In the genomic region with DNA sequence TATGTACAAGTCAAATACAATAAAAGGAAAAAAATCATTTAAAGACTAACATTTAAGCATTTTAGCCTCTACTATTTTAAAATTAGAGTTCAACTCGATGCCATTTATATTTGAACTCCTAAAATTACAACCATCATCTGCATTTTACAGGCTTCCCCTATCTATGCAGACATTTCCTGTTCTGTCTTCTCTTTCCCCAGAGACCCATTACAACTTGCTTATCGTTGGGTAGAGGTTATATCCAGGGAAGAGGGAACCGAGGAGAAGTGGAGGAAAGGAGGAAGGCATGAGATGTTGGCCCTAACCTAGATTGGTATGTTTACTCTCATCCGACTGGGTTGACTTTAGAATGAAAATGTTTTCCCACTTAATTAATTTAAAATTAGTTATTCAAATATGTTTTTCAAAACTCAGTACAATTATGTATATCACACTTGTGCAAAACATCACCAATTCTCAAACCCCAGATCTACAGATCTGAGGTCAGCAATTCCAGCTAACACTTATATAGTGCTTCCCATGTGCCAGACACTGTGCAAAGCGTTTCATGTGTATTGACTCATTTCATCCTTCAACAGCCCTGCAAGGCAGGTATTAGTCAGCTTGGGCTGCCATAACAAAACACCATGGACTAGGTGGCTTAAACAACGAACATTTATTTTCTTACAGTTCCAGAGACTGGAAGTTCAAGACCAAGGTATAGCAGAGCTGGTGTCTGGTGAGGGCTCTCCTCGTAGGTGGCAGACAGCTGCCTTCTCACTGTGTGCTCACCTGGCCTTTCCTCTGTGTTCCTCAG, we compare ENCODE assay signal across 14 cellular contexts. TPM values are rescaled to one million over a fixed set of nuclear protein-coding genes. Genes with fewer than 3 reads are reported as not detected.
DNase-seq lines count a peak whose midpoint lies in the region; ATAC-seq lines count a peak whose summit lies in the region.
"Had no signal": no experiment of that assay in that cellular context is flagged by ENCODE, and none has a peak within 500 bp of the region (broad histone marks: within the 10 kb centered on the region; RNA-seq: fewer than 3 reads in every experiment).

No MANE protein-coding gene starts in this region.

- peak; percentile 25 for ATAC-seq in HG03342 (IDR thresholded peaks at IDR 0.05; ENCODE audit: unreplicated experiment)
- peak; percentile 94 for ATAC-seq in activated T-helper 17 cell treated with anti-CD3 and anti-CD28 coated beads, Interleukin-2, amount 50 U/mL, for 72 hours (replicated peaks)
- ATAC-seq: left colon had no signal

- no peak overlapping the region for H3K27ac ChIP-seq in substantia nigra (ENCODE audit: low read depth, low read length, poor library complexity, severe bottlenecking)
- H3K27ac ChIP-seq: skin epidermis had no signal

- H3K4me3 Mint-ChIP-seq in activated T-cell treated with anti-CD3 and anti-CD28 coated beads, Interleukin-2, amount 50 U/mL, for 24 hours, result peak overlapping the region; percentile 57
- H3K4me3 Mint-ChIP-seq in activated T-helper 17 cell treated with anti-CD3 and anti-CD28 coated beads, Interleukin-2, amount 50 U/mL, for 72 hours, result peak overlapping the region; percentile 90
- H3K4me3 Mint-ChIP-seq: T-helper 17 cell had no signal

- no peaks in the 10 kb centered on the region for H3K36me3 Mint-ChIP-seq in activated T-cell treated with anti-CD3 and anti-CD28 coated beads, Interleukin-2, amount 50 U/mL, for 24 hours (ENCODE audit: low read depth)
- no peaks in the 10 kb centered on the region for H3K36me3 Mint-ChIP-seq in activated T-helper 17 cell treated with anti-CD3 and anti-CD28 coated beads, Interleukin-2, amount 50 U/mL, for 72 hours (ENCODE audit: low read depth)

- no peaks in the 10 kb centered on the region for H3K27me3 Mint-ChIP-seq in activated T-cell treated with anti-CD3 and anti-CD28 coated beads, Interleukin-2, amount 50 U/mL, for 24 hours
- no peaks in the 10 kb centered on the region for H3K27me3 Mint-ChIP-seq in activated T-helper 17 cell treated with anti-CD3 and anti-CD28 coated beads, Interleukin-2, amount 50 U/mL, for 72 hours
- H3K27me3 Mint-ChIP-seq: T-helper 17 cell had no signal

- H3K4me1 Mint-ChIP-seq in activated T-cell treated with anti-CD3 and anti-CD28 coated beads, Interleukin-2, amount 50 U/mL, for 24 hours (ENCODE audit: low read depth), result peaks cover 59% of the 10 kb centered on the region
- H3K4me1 Mint-ChIP-seq in activated T-helper 17 cell treated with anti-CD3 and anti-CD28 coated beads, Interleukin-2, amount 50 U/mL, for 72 hours, result peaks cover 22% of the 10 kb centered on the region

- no peak for DNase-seq in activated T-cell treated with anti-CD3 and anti-CD28 coated beads, Interleukin-2, amount 50 U/mL, for 24 hours
- DNase-seq in activated T-cell treated with anti-CD3 and anti-CD28 coated beads for 4 hours (no peak), substantia nigra (lab: John Stamatoyannopoulos, UW) (no peak), NCI-H187 (lab: John Stamatoyannopoulos, UW) (no peak), dedifferentiated amniotic fluid mesenchymal stem cell (ENCODE audit: extremely low spot score) (no peak)
- peak; percentile 54 for DNase-seq in stimulated activated CD8-positive, alpha-beta memory T cell treated with anti-CD3 and anti-CD28 coated beads, Interleukin-4, amount 100 ng/mL, for 48 hours
- DNase-seq: DND-41, head of caudate nucleus, KG1, left colon, T-helper 17 cell had no signal

- peaks cover 6% of the 10 kb centered on the region for H3K9me3 Mint-ChIP-seq in activated T-cell treated with anti-CD3 and anti-CD28 coated beads, Interleukin-2, amount 50 U/mL, for 24 hours
- H3K9me3 Mint-ChIP-seq in activated T-helper 17 cell treated with anti-CD3 and anti-CD28 coated beads, Interleukin-2, amount 50 U/mL, for 72 hours, result peaks cover 4% of the 10 kb centered on the region

- H3K27ac Mint-ChIP-seq in activated T-cell treated with anti-CD3 and anti-CD28 coated beads, Interleukin-2, amount 50 U/mL, for 24 hours, result peak overlapping the region; percentile 96
- peak overlapping the region; percentile 100 for H3K27ac Mint-ChIP-seq in activated T-helper 17 cell treated with anti-CD3 and anti-CD28 coated beads, Interleukin-2, amount 50 U/mL, for 72 hours
- H3K27ac Mint-ChIP-seq: T-helper 17 cell had no signal

RNA-seq across cellular contexts. Expression of a gene that starts 27.3 kb away (rescaled TPM):
- 10 to 100 TPM; 25.3 to 27.4 TPM for total RNA-seq in activated T-helper 17 cell treated with anti-CD3 and anti-CD28 coated beads, Interleukin-2, amount 50 U/mL, for 72 hours
